In the genomic region with DNA sequence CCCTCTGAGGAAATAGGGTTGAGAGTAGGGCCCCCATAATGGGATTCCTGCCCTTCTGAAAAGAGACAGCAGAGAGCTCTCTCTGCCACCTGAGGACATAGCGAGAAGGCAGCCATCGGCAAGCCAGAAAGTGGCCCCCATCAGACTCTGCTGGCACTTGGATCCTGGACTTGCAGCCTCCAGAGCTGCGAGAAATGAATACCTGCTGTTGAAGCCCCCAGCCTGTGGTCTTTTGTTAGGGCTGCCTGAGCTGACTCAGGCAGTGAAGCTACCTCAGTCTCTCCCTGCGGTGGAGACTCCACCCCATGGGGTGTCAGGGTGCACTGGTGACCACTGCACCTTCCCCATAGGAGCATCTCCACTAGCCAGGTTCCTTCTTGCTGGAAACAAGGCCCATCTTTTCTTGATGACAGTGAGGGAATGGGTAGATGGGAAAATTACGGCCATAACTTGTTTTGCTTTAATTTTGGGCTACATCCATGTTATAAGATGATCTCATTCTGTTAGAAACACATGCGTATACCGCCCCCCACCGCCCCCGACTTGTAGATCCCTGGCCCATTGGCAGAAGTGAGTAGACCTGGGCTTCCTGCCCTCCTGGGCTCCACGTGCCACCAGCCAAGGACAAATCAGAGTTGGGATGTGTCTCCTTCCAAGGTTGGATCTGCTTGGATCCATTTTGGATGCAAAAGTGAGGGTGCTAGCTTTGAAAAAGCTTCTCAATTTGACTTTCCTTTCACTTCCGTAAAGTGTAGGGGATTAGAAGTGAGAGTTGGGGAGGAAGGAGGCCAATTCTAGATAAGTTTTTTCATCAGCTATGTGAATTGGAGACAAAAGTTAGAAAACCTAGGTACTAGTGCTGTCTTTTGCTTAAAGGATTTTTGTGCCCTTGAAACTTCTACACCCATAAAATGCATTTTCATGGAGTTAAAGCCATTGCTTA, we compare ENCODE assay signal across 14 cellular contexts. TPM values are rescaled to one million over a fixed set of nuclear protein-coding genes. Genes with fewer than 3 reads are reported as not detected.
DNase-seq lines count a peak whose midpoint lies in the region; ATAC-seq, FAIRE-seq and TF ChIP-seq lines count a peak whose summit lies in the region.
"Had no signal": no experiment of that assay in that cellular context is flagged by ENCODE, and none has a peak within 500 bp of the region (broad histone marks: within the 10 kb centered on the region; RNA-seq: fewer than 3 reads in every experiment).

No MANE protein-coding gene starts in this region.

- H3K4me1 Mint-ChIP-seq in activated T-helper 17 cell treated with anti-CD3 and anti-CD28 coated beads, Interleukin-2, amount 50 U/mL, for 72 hours: peaks cover 54% of the 10 kb centered on the region
- H3K4me1 Mint-ChIP-seq in naive B cell: peaks cover 57 to 98% (median 82%) of the 10 kb centered on the region in 3 donors
- peaks cover 53% of the 10 kb centered on the region for H3K4me1 Mint-ChIP-seq in GM23338

- TF ChIP-seq CTCF in DND-41 (IDR thresholded peaks at IDR 0.05; ENCODE audit: borderline replicate concordance, extremely low read depth, low read length, poor library complexity, severe bottlenecking) (peak; percentile 37), LNCaP clone FGC (IDR thresholded peaks at IDR 0.05; ENCODE audit: control insufficient read depth, extremely low read depth, insufficient read depth) (peak; percentile 33), GM23338 (conservative IDR thresholded peaks at IDR 0.05; ENCODE audit: low read depth in 2 of 2) (no peak)

- 86 to 92% (median 90%) methylated on average over 11 of the region's 11 CpGs for WGBS in small intestine, 3 donors

- H3K9me3 ChIP-seq in DND-41 (ENCODE audit: insufficient read depth, low read length, severe bottlenecking) (no peaks in the 10 kb centered on the region), small intestine (ENCODE audit: control insufficient read depth, low read depth) (no peaks in the 10 kb centered on the region)
- H3K9me3 ChIP-seq: SK-N-SH had no signal

- no peaks in the 10 kb centered on the region for H3K9me3 Mint-ChIP-seq in activated T-helper 17 cell treated with anti-CD3 and anti-CD28 coated beads, Interleukin-2, amount 50 U/mL, for 72 hours
- H3K9me3 Mint-ChIP-seq in naive B cell (no peaks in the 10 kb centered on the region), GM23338 (no peaks in the 10 kb centered on the region)

- H3K36me3 ChIP-seq in DND-41 (ENCODE audit: insufficient read depth, low read length): peaks cover 3% of the 10 kb centered on the region; the same call in 1 of the 2 replicates
- no peaks in the 10 kb centered on the region for H3K36me3 ChIP-seq in small intestine (ENCODE audit: control insufficient read depth in 2 of 2, insufficient read depth in 2 of 2, low read length in 2 of 2)
- H3K36me3 ChIP-seq in GM23338 (ENCODE audit: insufficient read depth): no peaks in the 10 kb centered on the region

- H3K79me2 ChIP-seq in DND-41 (ENCODE audit: insufficient read depth, low read length) (peaks cover 96% of the 10 kb centered on the region), GM23338 (replicated peaks; ENCODE audit: insufficient read depth) (peaks cover 98% of the 10 kb centered on the region)

- H3K4me3 Mint-ChIP-seq in activated T-helper 17 cell treated with anti-CD3 and anti-CD28 coated beads, Interleukin-2, amount 50 U/mL, for 72 hours: peak overlapping the region; percentile 72
- peak overlapping the region; percentile 21 to 89 (median 65) for H3K4me3 Mint-ChIP-seq in naive B cell
- no peak overlapping the region for H3K4me3 Mint-ChIP-seq in GM23338

- no peaks in the 10 kb centered on the region for H3K9me2 ChIP-seq in GM23338 (ENCODE audit: insufficient read depth)
- H3K9me2 ChIP-seq: SK-N-SH had no signal

- H3K9ac ChIP-seq in DND-41 (ENCODE audit: low read depth, low read length): no peak overlapping the region
- H3K9ac ChIP-seq: SK-N-SH had no signal

- no peak for FAIRE-seq in small intestine (lab: Jason Lieb, UNC)
- FAIRE-seq: G401.6, keratinocyte had no signal

- ATAC-seq in DND-41 (ENCODE audit: insufficient read depth, low read depth) (no peak), naive B cell (ENCODE audit: low read depth in 2 of 2) (peak; percentile 18 to 34), GM18907 (IDR thresholded peaks at IDR 0.05; ENCODE audit: unreplicated experiment) (no peak), esophagus mucosa (no peak), GM23338 (no peak)
- no peak for ATAC-seq in activated T-helper 17 cell treated with anti-CD3 and anti-CD28 coated beads, Interleukin-2, amount 50 U/mL, for 72 hours (replicated peaks)
- ATAC-seq: sciatic nerve had no signal

- H3K27ac ChIP-seq in DND-41 (ENCODE audit: low read length) (no peak overlapping the region), small intestine (ENCODE audit: low read depth in 1 of 2, low read length in 1 of 2) (no peak overlapping the region), GM23338 (ENCODE audit: low read depth) (no peak overlapping the region)

- peak; percentile 37 for DNase-seq in DND-41
- no peak for DNase-seq in LNCaP clone FGC (ENCODE audit: low read depth)
- no peak for DNase-seq in naive B cell
- DNase-seq in small intestine: no peak
- DNase-seq in GM23338 (ENCODE audit: low spot score): no peak
- DNase-seq: effector CD8-positive, alpha-beta T cell; NCI-H2029; SK-N-SH had no signal

- H2AFZ ChIP-seq in DND-41 (ENCODE audit: low read depth, low read length) (no peak overlapping the region), GM23338 (no peak overlapping the region)

- peaks cover 80% of the 10 kb centered on the region for H3K36me3 Mint-ChIP-seq in activated T-helper 17 cell treated with anti-CD3 and anti-CD28 coated beads, Interleukin-2, amount 50 U/mL, for 72 hours (ENCODE audit: low read depth)
- H3K36me3 Mint-ChIP-seq in naive B cell (peaks cover 0 to 8% of the 10 kb centered on the region in 2 donors), GM23338 (ENCODE audit: low read depth) (no peaks in the 10 kb centered on the region)

- H3K27me3 ChIP-seq in DND-41 (ENCODE audit: insufficient read depth, low read length, poor library complexity): no peaks in the 10 kb centered on the region
- H3K27me3 ChIP-seq in small intestine (ENCODE audit: control insufficient read depth in 2 of 2, insufficient read depth in 2 of 2, low read length in 2 of 2): no peaks in the 10 kb centered on the region
- no peaks in the 10 kb centered on the region for H3K27me3 ChIP-seq in GM23338 (ENCODE audit: insufficient read depth)

- no peaks in the 10 kb centered on the region for H3K27me3 Mint-ChIP-seq in activated T-helper 17 cell treated with anti-CD3 and anti-CD28 coated beads, Interleukin-2, amount 50 U/mL, for 72 hours
- no peaks in the 10 kb centered on the region for H3K27me3 Mint-ChIP-seq in naive B cell
- H3K27me3 Mint-ChIP-seq in GM23338 (ENCODE audit: insufficient read depth, low read depth, poor library complexity): peaks cover 5% of the 10 kb centered on the region

- peaks cover 52% of the 10 kb centered on the region for H4K20me1 ChIP-seq in DND-41 (ENCODE audit: insufficient read depth, low read length)
- H4K20me1 ChIP-seq in GM23338 (replicated peaks; ENCODE audit: insufficient read depth): peaks cover 47% of the 10 kb centered on the region

- no peaks in the 10 kb centered on the region for H3F3A ChIP-seq in GM23338 (replicated peaks; ENCODE audit: low read depth)

- H3K4me2 ChIP-seq in DND-41 (ENCODE audit: insufficient read depth, low read length): no peak overlapping the region
- no peak overlapping the region for H3K4me2 ChIP-seq in GM23338
- H3K4me2 ChIP-seq: SK-N-SH had no signal

- peak overlapping the region; percentile 78 for H3K27ac Mint-ChIP-seq in activated T-helper 17 cell treated with anti-CD3 and anti-CD28 coated beads, Interleukin-2, amount 50 U/mL, for 72 hours
- H3K27ac Mint-ChIP-seq in naive B cell (peak overlapping the region; percentile 83 to 97 (median 94)), GM23338 (no peak overlapping the region)

- H3K4me1 ChIP-seq in DND-41 (ENCODE audit: insufficient read depth, low read length) (0 out of 2 replicates have a peak, but pooled peaks cover 3% of the 10 kb centered on the region), small intestine (ENCODE audit: control insufficient read depth in 2 of 2, insufficient read depth in 1 of 2, low read depth in 1 of 2, low read length in 1 of 2) (peaks cover 21 to 28% of the 10 kb centered on the region in 2 donors), GM23338 (ENCODE audit: insufficient read depth) (peaks cover 32% of the 10 kb centered on the region)

- H3K4me3 ChIP-seq in DND-41 (ENCODE audit: low read depth in 1 of 2, low read length in 2 of 2) (no peak overlapping the region), LNCaP clone FGC (ENCODE audit: low read depth, low read length) (no peak overlapping the region), small intestine (ENCODE audit: low read depth in 1 of 2, low read length in 2 of 2) (no peak overlapping the region), GM23338 (no peak overlapping the region)

TF ChIP-seq in GM23338, 12 proteins besides CTCF, POLR2A, EP300 and RAD21:
- no peak for TF ChIP-seq JUNB (IDR thresholded peaks at IDR 0.05; ENCODE audit: unreplicated experiment)

RNA-seq across cellular contexts. Expression of a gene that starts 42.9 kb away (rescaled TPM):
- 10 to 100 TPM; 75.4 to 85.4 TPM for total RNA-seq in activated T-helper 17 cell treated with anti-CD3 and anti-CD28 coated beads, Interleukin-2, amount 50 U/mL, for 72 hours
- polyA plus RNA-seq in naive B cell (ENCODE audit: low read depth in 6 of 6) (100 to 1,000 TPM in 1 of 6 donors, 10 to 100 TPM in 5; 70.7 to 108 (median 76.7) TPM), small intestine (100 to 1,000 TPM in 2 of 3 donors, 10 to 100 TPM in 1; 59.6 to 124 (median 103) TPM), GM23338 (2016; fragmentation: Nextera tagmentation; extraction: Ambion mirVana) (26.9 and 28.4 TPM in 2 replicates)
- total RNA-seq in esophagus mucosa: 68.6 TPM
- total RNA-seq in GM23338 (2014; rRNA removed; shearing (Covaris generic)): 59.9 and 62.4 TPM in 2 replicates

Comparison
In these comparisons a context has a peak if more than half of its experiments do, and no peak if none do; other contexts are left out.
1. ATAC-seq: peak in naive B cell (2 of 2); none in DND-41 (single experiment), activated T-helper 17 cell treated with anti-CD3 and anti-CD28 coated beads, Interleukin-2, amount 50 U/mL, for 72 hours (single experiment), GM18907 (single experiment), esophagus mucosa (single experiment) and GM23338 (single experiment).
2. CTCF ChIP-seq: peak in DND-41 (single experiment) and LNCaP clone FGC (single experiment); none in GM23338 (0 of 2).